8 cellular contexts compared by ENCODE assay signal in the genomic region with DNA sequence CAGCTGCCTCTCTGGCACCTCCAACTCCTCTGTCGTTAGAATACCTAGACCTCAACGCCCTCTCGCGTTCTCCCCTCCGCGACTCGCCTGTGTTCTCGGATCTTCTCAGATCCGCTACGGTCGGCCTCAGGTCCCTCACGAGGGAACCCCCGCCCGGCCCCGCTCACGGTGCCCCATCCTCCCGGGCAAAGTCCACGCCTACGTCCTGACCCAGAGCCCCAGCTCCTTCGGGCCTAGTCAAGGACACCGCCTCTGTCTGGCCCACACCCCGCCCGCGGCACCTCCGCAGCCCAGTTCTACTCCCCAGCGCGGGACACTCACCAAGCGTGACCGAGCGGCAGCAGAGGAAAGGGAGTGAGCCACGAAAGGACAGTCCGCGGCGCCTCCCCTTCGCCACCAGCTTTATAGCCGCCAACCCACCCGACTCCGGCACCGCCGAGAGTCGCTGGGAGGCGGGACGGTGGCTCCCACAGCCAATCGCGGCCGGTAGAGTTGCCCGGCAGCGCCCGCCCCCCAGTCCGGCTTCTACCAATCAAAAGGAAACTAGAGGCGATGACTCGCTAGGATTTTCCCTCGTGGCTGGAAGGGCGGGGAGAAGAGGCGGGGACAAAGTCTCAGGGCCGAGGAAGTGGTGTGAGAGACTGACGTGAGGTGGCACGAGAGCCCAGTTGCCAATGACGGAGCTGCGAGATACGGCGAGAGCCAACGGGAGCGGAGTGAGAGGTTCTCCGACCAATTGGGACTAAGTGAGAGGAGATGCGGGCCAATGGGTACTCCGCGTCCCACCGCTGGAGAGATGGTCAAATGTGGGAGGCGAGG. TPM values are rescaled to one million over a fixed set of nuclear protein-coding genes. Genes with fewer than 3 reads are reported as not detected.
DNase-seq lines count a peak whose midpoint lies in the region; ATAC-seq and TF ChIP-seq lines count a peak whose summit lies in the region.

A gene (minus strand): TSS at position 378 of the 819 bp plus-strand sequence. CDS start 14,447 bp downstream, outside the sequence.

- no peaks in the 10 kb centered on the region for H3K36me3 ChIP-seq in upper lobe of right lung

- peaks cover 20% of the 10 kb centered on the region for H3K27me3 Mint-ChIP-seq in T-helper 17 cell

- peak within 1 kb of the TSS; percentile 91 for H3K27ac Mint-ChIP-seq in T-helper 17 cell

- H3K4me1 ChIP-seq in upper lobe of right lung = peaks cover 8% of the 10 kb centered on the region

- ATAC-seq in HG02885 (IDR thresholded peaks at IDR 0.05; ENCODE audit: poor library complexity, unreplicated experiment) = peak; percentile 92
- peak; percentile 91 for ATAC-seq in T-helper 17 cell
- peak; percentile 98 to 99 for ATAC-seq in left cardiac atrium
- ATAC-seq in upper lobe of right lung = peak; percentile 98

- DNase-seq in NCI-H1694 treated with DMSO at 0.1 percent for 48 hours (lab: John Stamatoyannopoulos, UW) (peak; percentile 99), T-helper 17 cell (peak; percentile 95 to 97 (median 97)), amygdala (lab: John Stamatoyannopoulos, UW) (peak; percentile 70 to 100 (median 99)), left cardiac atrium (peak; percentile 98), posterior vena cava (ENCODE audit: low spot score) (peak; percentile 99), upper lobe of right lung (peak; percentile 99)

- H3K27ac ChIP-seq in upper lobe of right lung = peak within 1 kb of the TSS; percentile 88

- H3K36me3 Mint-ChIP-seq in T-helper 17 cell (ENCODE audit: low read depth) = peaks cover 4% of the 10 kb centered on the region

- TF ChIP-seq CTCF in upper lobe of right lung (IDR thresholded peaks at IDR 0.05) = no peak

- peak within 1 kb of the TSS; percentile 90 for H3K4me3 ChIP-seq in upper lobe of right lung

- intact Hi-C loops in left cardiac atrium (cut with DNase I) = loop anchor here in 1 of 2 donors (10.0 kb wide), 1 partner anchor 172 kb away; a partner anchor contains a TSS
- intact Hi-C loops in posterior vena cava (cut with DNase I) = loop anchor here in 1 of 2 donors (10.0 kb wide), 2 partner anchors 188 to 202 kb away; a partner anchor contains a TSS
- intact Hi-C loops in upper lobe of right lung (cut with DNase I) = no loop called here

- TF ChIP-seq POLR2A in GM15510 (IDR thresholded peaks at IDR 0.05; ENCODE audit: borderline replicate concordance, extremely low read depth, insufficient read length) = peak; percentile 97

- peak within 1 kb of the TSS; percentile 98 for H3K4me3 Mint-ChIP-seq in T-helper 17 cell

- H3K4me1 Mint-ChIP-seq in T-helper 17 cell = peaks cover 26% of the 10 kb centered on the region

- H3K27me3 ChIP-seq in upper lobe of right lung = no peaks in the 10 kb centered on the region

- H3K9me3 ChIP-seq in T-helper 17 cell (ENCODE audit: control insufficient read depth, low read length, poor library complexity, severe bottlenecking) (no peaks in the 10 kb centered on the region), upper lobe of right lung (no peaks in the 10 kb centered on the region)

RNA-seq across cellular contexts. Expression of the gene that starts here (rescaled TPM):
- 10 to 100 TPM; 71.1 to 97.5 TPM for total RNA-seq in T-helper 17 cell
- 10 to 100 TPM; 29.5 to 43.8 TPM for total RNA-seq in left cardiac atrium
- 10 to 100 TPM; 32.2 to 41.2 TPM for total RNA-seq in posterior vena cava
- 167 TPM for total RNA-seq in upper lobe of right lung

Comparison
In these comparisons a context has a peak if more than half of its experiments do, and no peak if none do; other contexts are left out.
1. Peak in every context shown above with its lines: DNase-seq, ATAC-seq, H3K4me3 ChIP-seq and H3K27ac ChIP-seq.